In genomic region chr2:237644059-237644703, GRCh38 we compare ENCODE assay signal across 30 cellular contexts. TPM values are rescaled to one million over a fixed set of nuclear protein-coding genes. Genes with fewer than 3 reads are reported as not detected.
"Had no signal": no experiment of that assay in that cellular context is flagged by ENCODE, and none has a peak within 500 bp of the region (broad histone marks: within the 10 kb centered on the region; RNA-seq: fewer than 3 reads in every experiment).

No MANE protein-coding gene starts in this region.

- DNase-seq: activated CD4-positive, alpha-beta memory T cell treated with anti-CD3 and anti-CD28 coated beads for 36 hours; activated CD4-positive, alpha-beta T cell treated with anti-CD3 and anti-CD28 coated beads for 36 hours; activated CD4-positive, alpha-beta T cell treated with anti-CD3 and anti-CD28 coated beads, Interleukin-2, amount 10 ng/mL, durations not matched to agents 24 days and 14 days; activated CD4-positive, CD25-positive, alpha-beta regulatory T cell; activated CD4-positive, CD25-positive, alpha-beta regulatory T cell treated with anti-CD3 and anti-CD28 coated beads, Interleukin-2, amount 50 U/mL, for 72 hours; activated CD8-positive, alpha-beta T cell treated with anti-CD3 and anti-CD28 coated beads, Interleukin-2, amount 10 ng/mL, durations not matched to agents 7 days and 5 days; activated effector memory CD4-positive, alpha-beta T cell treated with anti-CD3 and anti-CD28 coated beads, Interleukin-2, amount 50 U/mL, for 16 hours; activated naive CD4-positive, alpha-beta T cell treated with anti-CD3 and anti-CD28 coated beads for 36 hours; activated naive CD8-positive, alpha-beta T cell treated with anti-CD3 and anti-CD28 coated beads for 36 hours; activated naive CD8-positive, alpha-beta T cell treated with anti-CD3 and anti-CD28 coated beads, Interleukin-2, amount 50 U/mL, for 24 hours; activated T-cell treated with anti-CD3 and anti-CD28 coated beads, Interleukin-2, amount 50 U/mL, for 4 hours; amygdala; body of pancreas; central memory CD4-positive, alpha-beta T cell; cerebellar nuclear complex; colonic mucosa; dorsolateral prefrontal cortex; effector memory CD4-positive, alpha-beta T cell; endodermal cell; erythroblast; foreskin keratinocyte; T-helper 2 cell had no signal

- H3K27ac ChIP-seq: adrenal gland, body of pancreas, cardiac muscle cell, colonic mucosa, dorsolateral prefrontal cortex, esophagus muscularis mucosa, foreskin keratinocyte, gastroesophageal sphincter had no signal

- H3K36me3 ChIP-seq: adrenal gland, colonic mucosa had no signal

- H3K36me3 Mint-ChIP-seq: activated CD4-positive, alpha-beta memory T cell treated with anti-CD3 and anti-CD28 coated beads for 36 hours had no signal

- ATAC-seq: activated CD4-positive, alpha-beta T cell treated with anti-CD3 and anti-CD28 coated beads for 36 hours; activated CD8-positive, alpha-beta T cell treated with anti-CD3 and anti-CD28 coated beads, Interleukin-2, amount 10 ng/mL, durations not matched to agents 7 days and 5 days; activated naive CD8-positive, alpha-beta T cell treated with anti-CD3 and anti-CD28 coated beads, Interleukin-2, amount 50 U/mL, for 24 hours; activated T-cell treated with anti-CD3 and anti-CD28 coated beads, Interleukin-2, amount 50 U/mL, for 4 hours; activated T-helper 17 cell treated with anti-CD3 and anti-CD28 coated beads, Interleukin-2, amount 50 U/mL, for 72 hours; body of pancreas; foreskin keratinocyte; gastroesophageal sphincter had no signal

- H3K4me3 ChIP-seq: adrenal gland, body of pancreas, cardiac muscle cell, colonic mucosa, dorsolateral prefrontal cortex, esophagus muscularis mucosa, gastroesophageal sphincter had no signal

- H3K27ac Mint-ChIP-seq: activated CD4-positive, alpha-beta memory T cell treated with anti-CD3 and anti-CD28 coated beads for 36 hours; activated CD4-positive, alpha-beta T cell treated with anti-CD3 and anti-CD28 coated beads for 36 hours; activated CD4-positive, alpha-beta T cell treated with anti-CD3 and anti-CD28 coated beads, Interleukin-2, amount 10 ng/mL, durations not matched to agents 24 days and 14 days; activated CD8-positive, alpha-beta T cell treated with anti-CD3 and anti-CD28 coated beads, Interleukin-2, amount 10 ng/mL, durations not matched to agents 7 days and 5 days; activated naive CD4-positive, alpha-beta T cell treated with anti-CD3 and anti-CD28 coated beads for 36 hours; activated naive CD4-positive, alpha-beta T cell treated with anti-CD3 and anti-CD28 coated beads, Interleukin-2, amount 50 U/mL, for 24 hours; activated naive CD8-positive, alpha-beta T cell treated with anti-CD3 and anti-CD28 coated beads for 36 hours; activated naive CD8-positive, alpha-beta T cell treated with anti-CD3 and anti-CD28 coated beads, Interleukin-2, amount 50 U/mL, for 24 hours; activated T-helper 17 cell treated with anti-CD3 and anti-CD28 coated beads, Interleukin-2, amount 50 U/mL, for 72 hours; endodermal cell had no signal

- H3K4me1 Mint-ChIP-seq: activated CD4-positive, alpha-beta T cell treated with anti-CD3 and anti-CD28 coated beads for 36 hours; activated CD4-positive, alpha-beta T cell treated with anti-CD3 and anti-CD28 coated beads, Interleukin-2, amount 10 ng/mL, durations not matched to agents 24 days and 14 days; activated naive CD4-positive, alpha-beta T cell treated with anti-CD3 and anti-CD28 coated beads, Interleukin-2, amount 50 U/mL, for 24 hours; activated naive CD8-positive, alpha-beta T cell treated with anti-CD3 and anti-CD28 coated beads for 36 hours; activated naive CD8-positive, alpha-beta T cell treated with anti-CD3 and anti-CD28 coated beads, Interleukin-2, amount 50 U/mL, for 24 hours had no signal

- H3K4me1 ChIP-seq: adrenal gland, body of pancreas, colonic mucosa, foreskin keratinocyte, gastroesophageal sphincter had no signal

- H3K27me3 Mint-ChIP-seq: activated CD4-positive, alpha-beta memory T cell treated with anti-CD3 and anti-CD28 coated beads for 36 hours; activated CD4-positive, alpha-beta T cell treated with anti-CD3 and anti-CD28 coated beads for 36 hours; activated naive CD4-positive, alpha-beta T cell treated with anti-CD3 and anti-CD28 coated beads, Interleukin-2, amount 50 U/mL, for 24 hours; activated naive CD8-positive, alpha-beta T cell treated with anti-CD3 and anti-CD28 coated beads for 36 hours; activated naive CD8-positive, alpha-beta T cell treated with anti-CD3 and anti-CD28 coated beads, Interleukin-2, amount 50 U/mL, for 24 hours had no signal

- H3K4me3 Mint-ChIP-seq: activated CD4-positive, alpha-beta memory T cell treated with anti-CD3 and anti-CD28 coated beads for 36 hours; activated CD4-positive, alpha-beta T cell treated with anti-CD3 and anti-CD28 coated beads for 36 hours; activated CD4-positive, alpha-beta T cell treated with anti-CD3 and anti-CD28 coated beads, Interleukin-2, amount 10 ng/mL, durations not matched to agents 24 days and 14 days; activated CD8-positive, alpha-beta T cell treated with anti-CD3 and anti-CD28 coated beads, Interleukin-2, amount 10 ng/mL, durations not matched to agents 7 days and 5 days; activated naive CD4-positive, alpha-beta T cell treated with anti-CD3 and anti-CD28 coated beads for 36 hours; activated naive CD4-positive, alpha-beta T cell treated with anti-CD3 and anti-CD28 coated beads, Interleukin-2, amount 50 U/mL, for 24 hours; activated naive CD8-positive, alpha-beta T cell treated with anti-CD3 and anti-CD28 coated beads for 36 hours; activated naive CD8-positive, alpha-beta T cell treated with anti-CD3 and anti-CD28 coated beads, Interleukin-2, amount 50 U/mL, for 24 hours; activated T-cell treated with anti-CD3 and anti-CD28 coated beads, Interleukin-2, amount 50 U/mL, for 4 hours; activated T-helper 17 cell treated with anti-CD3 and anti-CD28 coated beads, Interleukin-2, amount 50 U/mL, for 72 hours; endodermal cell had no signal

- H3K27me3 ChIP-seq: adrenal gland, body of pancreas, colonic mucosa, dorsolateral prefrontal cortex, esophagus muscularis mucosa, foreskin keratinocyte, gastroesophageal sphincter had no signal

- H3K9me3 Mint-ChIP-seq: activated CD4-positive, alpha-beta memory T cell treated with anti-CD3 and anti-CD28 coated beads for 36 hours; activated CD4-positive, alpha-beta T cell treated with anti-CD3 and anti-CD28 coated beads, Interleukin-2, amount 10 ng/mL, durations not matched to agents 24 days and 14 days; activated naive CD4-positive, alpha-beta T cell treated with anti-CD3 and anti-CD28 coated beads for 36 hours; activated naive CD4-positive, alpha-beta T cell treated with anti-CD3 and anti-CD28 coated beads, Interleukin-2, amount 50 U/mL, for 24 hours; activated naive CD8-positive, alpha-beta T cell treated with anti-CD3 and anti-CD28 coated beads for 36 hours; activated naive CD8-positive, alpha-beta T cell treated with anti-CD3 and anti-CD28 coated beads, Interleukin-2, amount 50 U/mL, for 24 hours; activated T-cell treated with anti-CD3 and anti-CD28 coated beads, Interleukin-2, amount 50 U/mL, for 4 hours; activated T-helper 17 cell treated with anti-CD3 and anti-CD28 coated beads, Interleukin-2, amount 50 U/mL, for 72 hours had no signal

- H3K9me3 ChIP-seq: adrenal gland, body of pancreas, colonic mucosa, esophagus muscularis mucosa, gastroesophageal sphincter had no signal

RNA-seq across cellular contexts. Expression of gene RAB17, which starts 53.6 kb away (rescaled TPM):
- total RNA-seq: activated CD4-positive, alpha-beta memory T cell treated with anti-CD3 and anti-CD28 coated beads for 36 hours; activated CD8-positive, alpha-beta memory T cell treated with anti-CD3 and anti-CD28 coated beads for 36 hours; activated naive CD4-positive, alpha-beta T cell treated with anti-CD3 and anti-CD28 coated beads for 36 hours; T-helper 1 cell treated with Interleukin-12 subunit alpha and Interleukin-12 subunit beta and Interleukin-4 antibody, amounts not matched to agents 30 ng/mL and 1 ng/mL, for 36 hours had no signal
